Comparison of ENCODE assay signal across 13 cellular contexts in the genomic region with DNA sequence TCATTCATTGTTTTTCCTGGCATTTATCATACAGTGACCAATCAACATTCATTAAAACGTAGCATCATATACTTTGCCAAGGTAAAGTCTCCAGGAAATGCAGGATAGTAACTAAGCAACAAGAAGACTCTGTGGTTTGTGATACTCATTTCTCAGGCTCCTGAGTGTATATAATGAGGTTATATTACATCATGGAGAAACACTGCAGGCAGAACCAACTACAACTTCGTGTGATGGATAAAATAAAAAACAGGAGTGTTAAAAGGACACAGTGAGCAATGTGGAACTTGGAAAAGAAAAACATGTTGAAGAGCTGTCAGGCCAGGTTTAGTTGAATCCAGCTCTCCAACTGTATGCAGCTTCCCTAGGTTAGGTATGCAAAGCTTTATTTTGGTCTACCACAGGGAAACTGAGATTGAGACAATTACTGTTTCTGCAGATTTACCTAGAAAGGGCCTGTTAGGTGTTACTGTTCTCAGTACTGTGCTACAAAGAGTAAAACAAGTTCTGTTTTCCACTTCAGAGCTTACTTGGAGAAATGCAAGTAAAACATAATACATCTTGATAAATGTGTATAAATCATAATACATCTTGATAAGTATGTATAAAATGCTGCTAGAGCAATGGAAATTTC. TPM values are rescaled to one million over a fixed set of nuclear protein-coding genes. Genes with fewer than 3 reads are reported as not detected.
DNase-seq lines count a peak whose midpoint lies in the region; ATAC-seq and FAIRE-seq lines count a peak whose summit lies in the region.
"Had no signal": no experiment of that assay in that cellular context is flagged by ENCODE, and none has a peak within 500 bp of the region (broad histone marks: within the 10 kb centered on the region; RNA-seq: fewer than 3 reads in every experiment).

No MANE protein-coding gene starts in this region.

- DNase-seq in activated naive CD4-positive, alpha-beta T cell treated with anti-CD3 and anti-CD28 coated beads for 36 hours, result no peak
- DNase-seq in activated naive CD4-positive, alpha-beta T cell treated with anti-CD3 and anti-CD28 coated beads, Interleukin-2, amount 10 ng/mL, durations not matched to agents 7 days and 5 days, result no peak
- peak; percentile 67 for DNase-seq in astrocyte of the hippocampus (ENCODE audit: low read depth, low spot score)
- DNase-seq in stimulated activated effector memory CD8-positive, alpha-beta T cell treated with anti-CD3 and anti-CD28 coated beads, Interleukin-12 subunit alpha, Interleukin-12 subunit beta, amount 100 ng/mL, for 72 hours (ENCODE audit: low spot score in 2 of 2), result no peak
- DNase-seq in DMS114 treated with DMSO at 0.1 percent for 48 hours (lab: John Stamatoyannopoulos, UW; ENCODE audit: unreplicated experiment), result no peak
- DNase-seq in urothelium cell line (ENCODE audit: low spot score), result no peak
- DNase-seq: NCI-H2081 treated with DMSO at 0.1 percent for 48 hours, nephron progenitor cell, substantia nigra had no signal

- H3K9me3 Mint-ChIP-seq in activated naive CD4-positive, alpha-beta T cell treated with anti-CD3 and anti-CD28 coated beads for 36 hours, result peaks cover under 1% of the 10 kb centered on the region
- no peaks in the 10 kb centered on the region for H3K9me3 Mint-ChIP-seq in activated naive CD4-positive, alpha-beta T cell treated with anti-CD3 and anti-CD28 coated beads, Interleukin-2, amount 10 ng/mL, durations not matched to agents 7 days and 5 days
- no peaks in the 10 kb centered on the region for H3K9me3 Mint-ChIP-seq in stimulated activated effector memory CD8-positive, alpha-beta T cell treated with anti-CD3 and anti-CD28 coated beads, Interleukin-12 subunit alpha, Interleukin-12 subunit beta, amount 100 ng/mL, for 72 hours
- H3K9me3 Mint-ChIP-seq: dendritic cell treated with granulocyte-macrophage colony-stimulating factor and Interleukin-4, amounts not matched to agents 40 ng/mL and 50 ng/mL, for 4 days had no signal

- H3K4me3 Mint-ChIP-seq in activated naive CD4-positive, alpha-beta T cell treated with anti-CD3 and anti-CD28 coated beads for 36 hours, result no peak overlapping the region
- no peak overlapping the region for H3K4me3 Mint-ChIP-seq in activated naive CD4-positive, alpha-beta T cell treated with anti-CD3 and anti-CD28 coated beads, Interleukin-2, amount 10 ng/mL, durations not matched to agents 7 days and 5 days
- peak overlapping the region; percentile 5 for H3K4me3 Mint-ChIP-seq in stimulated activated effector memory CD8-positive, alpha-beta T cell treated with anti-CD3 and anti-CD28 coated beads, Interleukin-12 subunit alpha, Interleukin-12 subunit beta, amount 100 ng/mL, for 72 hours
- H3K4me3 Mint-ChIP-seq: dendritic cell treated with granulocyte-macrophage colony-stimulating factor and Interleukin-4, amounts not matched to agents 40 ng/mL and 50 ng/mL, for 4 days; nephron progenitor cell had no signal

- H3K36me3 Mint-ChIP-seq in activated naive CD4-positive, alpha-beta T cell treated with anti-CD3 and anti-CD28 coated beads for 36 hours (ENCODE audit: low read depth), result peaks cover 9% of the 10 kb centered on the region
- H3K36me3 Mint-ChIP-seq in activated naive CD4-positive, alpha-beta T cell treated with anti-CD3 and anti-CD28 coated beads, Interleukin-2, amount 10 ng/mL, durations not matched to agents 7 days and 5 days, result peaks cover 16% of the 10 kb centered on the region
- peaks cover 10% of the 10 kb centered on the region for H3K36me3 Mint-ChIP-seq in stimulated activated effector memory CD8-positive, alpha-beta T cell treated with anti-CD3 and anti-CD28 coated beads, Interleukin-12 subunit alpha, Interleukin-12 subunit beta, amount 100 ng/mL, for 72 hours

- CTCF ChIA-PET in activated naive CD4-positive, alpha-beta T cell treated with anti-CD3 and anti-CD28 coated beads for 36 hours (lab: Charles Lee), result interaction anchor here (1.0 kb wide), 1 partner anchor 235 kb away, joined by 3 read pairs; no protein-coding TSS in a partner anchor
- CTCF ChIA-PET in activated naive CD4-positive, alpha-beta T cell treated with anti-CD3 and anti-CD28 coated beads, Interleukin-2, amount 10 ng/mL, durations not matched to agents 7 days and 5 days (lab: Charles Lee), result interaction anchor here (1.1 to 1.4 kb wide), 2 partner anchors 8 to 207 kb away, joined by 3 read pairs; a partner anchor contains a TSS

- intact Hi-C loops in activated naive CD4-positive, alpha-beta T cell treated with anti-CD3 and anti-CD28 coated beads for 36 hours (cut with micrococcal nuclease), result loop anchor here (1.0 to 5.0 kb wide), 2 partner anchors 28 to 56 kb away; no protein-coding TSS in a partner anchor

- H3K4me1 Mint-ChIP-seq in activated naive CD4-positive, alpha-beta T cell treated with anti-CD3 and anti-CD28 coated beads for 36 hours (ENCODE audit: low read depth), result peaks cover 46% of the 10 kb centered on the region
- peaks cover 23% of the 10 kb centered on the region for H3K4me1 Mint-ChIP-seq in activated naive CD4-positive, alpha-beta T cell treated with anti-CD3 and anti-CD28 coated beads, Interleukin-2, amount 10 ng/mL, durations not matched to agents 7 days and 5 days
- peaks cover 50% of the 10 kb centered on the region for H3K4me1 Mint-ChIP-seq in stimulated activated effector memory CD8-positive, alpha-beta T cell treated with anti-CD3 and anti-CD28 coated beads, Interleukin-12 subunit alpha, Interleukin-12 subunit beta, amount 100 ng/mL, for 72 hours

- FAIRE-seq in urothelium cell line (lab: Jason Lieb, UNC), result no peak
- FAIRE-seq: HTR-8/SVneo had no signal

- peak; percentile 41 for ATAC-seq in HG02973 (IDR thresholded peaks at IDR 0.05; ENCODE audit: unreplicated experiment)
- ATAC-seq in stimulated activated effector memory CD8-positive, alpha-beta T cell treated with anti-CD3 and anti-CD28 coated beads, Interleukin-12 subunit alpha, Interleukin-12 subunit beta, amount 100 ng/mL, for 72 hours, result peak; percentile 95
- no peak for ATAC-seq in GM21381 (IDR thresholded peaks at IDR 0.05; ENCODE audit: unreplicated experiment)

- no peaks in the 10 kb centered on the region for H3K27me3 Mint-ChIP-seq in activated naive CD4-positive, alpha-beta T cell treated with anti-CD3 and anti-CD28 coated beads for 36 hours (ENCODE audit: low read depth)
- H3K27me3 Mint-ChIP-seq in activated naive CD4-positive, alpha-beta T cell treated with anti-CD3 and anti-CD28 coated beads, Interleukin-2, amount 10 ng/mL, durations not matched to agents 7 days and 5 days, result no peaks in the 10 kb centered on the region
- H3K27me3 Mint-ChIP-seq: dendritic cell treated with granulocyte-macrophage colony-stimulating factor and Interleukin-4, amounts not matched to agents 40 ng/mL and 50 ng/mL, for 4 days had no signal

- H3K27ac Mint-ChIP-seq in activated naive CD4-positive, alpha-beta T cell treated with anti-CD3 and anti-CD28 coated beads for 36 hours, result peak overlapping the region; percentile 26
- no peak overlapping the region for H3K27ac Mint-ChIP-seq in activated naive CD4-positive, alpha-beta T cell treated with anti-CD3 and anti-CD28 coated beads, Interleukin-2, amount 10 ng/mL, durations not matched to agents 7 days and 5 days
- peak overlapping the region; percentile 68 for H3K27ac Mint-ChIP-seq in stimulated activated effector memory CD8-positive, alpha-beta T cell treated with anti-CD3 and anti-CD28 coated beads, Interleukin-12 subunit alpha, Interleukin-12 subunit beta, amount 100 ng/mL, for 72 hours
- H3K27ac Mint-ChIP-seq: dendritic cell treated with granulocyte-macrophage colony-stimulating factor and Interleukin-4, amounts not matched to agents 40 ng/mL and 50 ng/mL, for 4 days had no signal

RNA-seq across cellular contexts. Expression of a gene that starts 7.8 kb away (rescaled TPM):
- 10 to 100 TPM; 31.2 to 32.1 TPM for total RNA-seq in activated naive CD4-positive, alpha-beta T cell treated with anti-CD3 and anti-CD28 coated beads for 36 hours
